8 cellular contexts compared by ENCODE assay signal in the genomic region with DNA sequence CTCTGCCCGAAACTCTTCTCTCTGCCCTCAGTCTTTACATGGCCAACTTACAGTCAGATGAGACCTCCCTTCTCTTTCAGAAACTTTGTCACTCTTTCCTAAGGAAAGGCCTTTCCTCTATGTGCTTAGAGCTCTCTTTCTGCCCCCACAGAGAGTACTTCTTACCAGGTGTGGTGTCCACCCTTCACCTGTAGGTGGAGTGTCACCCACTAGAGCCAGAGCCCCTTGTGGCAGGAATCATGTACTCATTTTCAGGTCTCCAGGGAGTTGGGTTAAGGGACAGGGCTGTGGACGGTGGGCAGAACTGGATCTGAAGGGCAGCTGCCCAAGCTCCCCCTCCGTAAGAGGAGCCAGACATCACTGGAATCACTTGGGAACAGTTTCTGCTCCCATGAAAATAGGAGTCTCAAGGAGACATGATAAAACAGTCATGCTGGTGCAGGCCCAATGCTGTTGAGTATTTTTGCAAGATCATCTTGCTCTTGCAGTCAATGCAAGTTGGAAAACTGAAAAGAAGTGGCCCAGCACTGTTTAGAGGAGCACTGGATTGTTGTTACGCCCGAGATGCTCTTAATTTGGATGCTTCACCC.
DNase-seq lines count a peak whose midpoint lies in the region; ATAC-seq and TF ChIP-seq lines count a peak whose summit lies in the region.

No MANE protein-coding gene starts in this region.

- in situ Hi-C loops in SK-MEL-5 (cut with HindIII; ENCODE audit: low pct_unique_long_range_greater_than_20kb, low sequenced_read_pairs) = no loop called here

- no peaks in the 10 kb centered on the region for H3K9me3 ChIP-seq in right atrium auricular region

- no peaks in the 10 kb centered on the region for H3K4me1 ChIP-seq in right atrium auricular region

- DNase-seq in GM12865 (ENCODE audit: low read depth) = peak; percentile 63
- peak; percentile 64 for DNase-seq in SK-MEL-5 (ENCODE audit: low read depth, low spot score)
- peak; percentile 87 for DNase-seq in iPS-NIHi7 (ENCODE audit: extremely low spot score)
- no peak for DNase-seq in sciatic nerve (ENCODE audit: low spot score)
- no peak for DNase-seq in right atrium auricular region (ENCODE audit: low spot score)
- DNase-seq in C1 segment of cervical spinal cord (lab: John Stamatoyannopoulos, UW) = no peak

- intact Hi-C loops in sciatic nerve (cut with DNase I) = no loop called here

- H3K36me3 ChIP-seq in right atrium auricular region = no peaks in the 10 kb centered on the region

- peak; percentile 88 for TF ChIP-seq CTCF in GM12865 (IDR thresholded peaks at IDR 0.05; ENCODE audit: insufficient read depth, low read depth, low read length, missing control alignments)
- no peak for TF ChIP-seq CTCF in right atrium auricular region (IDR thresholded peaks at IDR 0.05)

- ATAC-seq in GM21381 (IDR thresholded peaks at IDR 0.05; ENCODE audit: unreplicated experiment) = peak; percentile 97
- peak; percentile 96 for ATAC-seq in HG03460 (IDR thresholded peaks at IDR 0.05; ENCODE audit: unreplicated experiment)
- no peak for ATAC-seq in sciatic nerve

- H3K4me3 ChIP-seq in GM12865 (ENCODE audit: low read depth, low read length) (no peak overlapping the region), right atrium auricular region (no peak overlapping the region)

- no peaks in the 10 kb centered on the region for H3K27me3 ChIP-seq in right atrium auricular region

- H3K27ac ChIP-seq in right atrium auricular region = no peak overlapping the region

Comparison
In these comparisons a context has a peak if more than half of its experiments do, and no peak if none do; other contexts are left out.
1. DNase-seq: peak in GM12865 (single experiment), SK-MEL-5 (single experiment) and iPS-NIHi7 (single experiment); none in sciatic nerve (single experiment), right atrium auricular region (single experiment) and C1 segment of cervical spinal cord (0 of 14).